In the genomic region with DNA sequence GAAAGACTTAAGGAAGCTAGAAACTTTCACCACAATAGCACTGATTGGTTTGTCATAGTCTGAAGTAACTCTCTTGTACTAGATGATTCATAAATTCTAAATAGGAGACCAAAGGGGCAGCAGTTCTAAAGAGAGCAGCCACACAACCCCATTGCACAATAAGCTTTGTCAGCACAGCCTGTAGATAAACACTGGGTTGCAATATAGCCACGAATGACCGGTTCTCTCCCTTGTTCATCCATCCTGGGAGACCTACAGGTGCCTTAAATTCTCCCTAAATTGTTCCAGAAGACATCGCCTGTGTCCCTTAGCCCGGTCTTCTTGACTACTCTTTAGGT, we compare ENCODE assay signal across 10 cellular contexts.
A peak's percentile ranks its signal among the peaks of the same experiment; 100 is the strongest.
DNase-seq lines count a peak whose midpoint lies in the region; ATAC-seq and TF ChIP-seq lines count a peak whose summit lies in the region.
"Had no signal": no experiment of that assay in that cellular context is flagged by ENCODE, and none has a peak within 500 bp of the region (broad histone marks: within the 10 kb centered on the region; RNA-seq: fewer than 3 reads in every experiment).

No MANE protein-coding gene starts in this region.

- in situ Hi-C loops in SK-MEL-5 (cut with HindIII; ENCODE audit: low pct_unique_long_range_greater_than_20kb, low sequenced_read_pairs): no loop called here

- H3K4me3 ChIP-seq in left ventricle myocardium inferior: no peak overlapping the region
- no peak overlapping the region for H3K4me3 ChIP-seq in cardiac muscle cell
- H3K4me3 ChIP-seq in aorta (ENCODE audit: low read length in 2 of 2): no peak overlapping the region

- no peak for DNase-seq in Right ventricle myocardium superior
- no peak for DNase-seq in left ventricle myocardium inferior
- DNase-seq in SK-MEL-5 (ENCODE audit: low read depth, low spot score): peak; percentile 37
- peak in 1 of 2 donors; percentile 92 for DNase-seq in cardiac muscle cell (ENCODE audit: low read depth in 1 of 2, low spot score in 1 of 2)
- DNase-seq in aorta: no peak
- DNase-seq in activated effector memory CD4-positive, alpha-beta T cell treated with anti-CD3 and anti-CD28 coated beads, Interleukin-2, amount 50 U/mL, for 16 hours: no peak
- no peak for DNase-seq in activated CD4-positive, CD25-positive, alpha-beta regulatory T cell (lab: John Stamatoyannopoulos, UW)
- DNase-seq: islet precursor cell had no signal

- 93 to 94% methylated on average over 4 of the region's 4 CpGs for WGBS in aorta, 2 donors

- TF ChIP-seq CTCF in left ventricle myocardium inferior (IDR thresholded peaks at IDR 0.05; ENCODE audit: borderline replicate concordance): no peak
- no peak for TF ChIP-seq CTCF in cardiac muscle cell (IDR thresholded peaks at IDR 0.05; ENCODE audit: low read depth, low read length)

- H3K27ac ChIP-seq in left ventricle myocardium inferior (replicated peaks) (no peak overlapping the region), cardiac muscle cell (peak overlapping the region; percentile 28), aorta (ENCODE audit: low read depth in 1 of 2, low read length in 2 of 2) (no peak overlapping the region)

- intact Hi-C loops in Right ventricle myocardium superior (cut with DNase I) (no loop called here), left ventricle myocardium inferior (cut with micrococcal nuclease) (no loop called here), aorta (cut with DNase I) (no loop called here)

- H3K27me3 ChIP-seq in left ventricle myocardium inferior (ENCODE audit: low read depth): no peaks in the 10 kb centered on the region
- no peaks in the 10 kb centered on the region for H3K27me3 ChIP-seq in cardiac muscle cell
- no peaks in the 10 kb centered on the region for H3K27me3 ChIP-seq in aorta (ENCODE audit: control insufficient read depth in 1 of 2, insufficient read depth in 2 of 2, low read length in 1 of 2)

- H3K36me3 ChIP-seq in left ventricle myocardium inferior (no peaks in the 10 kb centered on the region), cardiac muscle cell (no peaks in the 10 kb centered on the region), aorta (ENCODE audit: control insufficient read depth in 1 of 2, insufficient read depth in 2 of 2, low read length in 1 of 2) (no peaks in the 10 kb centered on the region)

- H3K4me1 ChIP-seq in left ventricle myocardium inferior: peaks cover 33% of the 10 kb centered on the region
- H3K4me1 ChIP-seq in cardiac muscle cell (ENCODE audit: low read depth): peaks cover 27% of the 10 kb centered on the region
- no peaks in the 10 kb centered on the region for H3K4me1 ChIP-seq in aorta (ENCODE audit: control insufficient read depth in 1 of 2, insufficient read depth in 2 of 2, low read length in 2 of 2)

- H3K9me3 ChIP-seq in left ventricle myocardium inferior (replicated peaks) (no peaks in the 10 kb centered on the region), cardiac muscle cell (ENCODE audit: low read depth) (no peaks in the 10 kb centered on the region), aorta (ENCODE audit: control insufficient read depth, low read length) (no peaks in the 10 kb centered on the region)
- H3K9me3 ChIP-seq: Caco-2 had no signal

- peak; percentile 61 for ATAC-seq in Right ventricle myocardium superior (ENCODE audit: poor library complexity)
- peak; percentile 56 for ATAC-seq in aorta (ENCODE audit: low FRiP score)
- no peak for ATAC-seq in GM21526 (IDR thresholded peaks at IDR 0.05; ENCODE audit: low FRiP score, unreplicated experiment)
